In the genomic region with DNA sequence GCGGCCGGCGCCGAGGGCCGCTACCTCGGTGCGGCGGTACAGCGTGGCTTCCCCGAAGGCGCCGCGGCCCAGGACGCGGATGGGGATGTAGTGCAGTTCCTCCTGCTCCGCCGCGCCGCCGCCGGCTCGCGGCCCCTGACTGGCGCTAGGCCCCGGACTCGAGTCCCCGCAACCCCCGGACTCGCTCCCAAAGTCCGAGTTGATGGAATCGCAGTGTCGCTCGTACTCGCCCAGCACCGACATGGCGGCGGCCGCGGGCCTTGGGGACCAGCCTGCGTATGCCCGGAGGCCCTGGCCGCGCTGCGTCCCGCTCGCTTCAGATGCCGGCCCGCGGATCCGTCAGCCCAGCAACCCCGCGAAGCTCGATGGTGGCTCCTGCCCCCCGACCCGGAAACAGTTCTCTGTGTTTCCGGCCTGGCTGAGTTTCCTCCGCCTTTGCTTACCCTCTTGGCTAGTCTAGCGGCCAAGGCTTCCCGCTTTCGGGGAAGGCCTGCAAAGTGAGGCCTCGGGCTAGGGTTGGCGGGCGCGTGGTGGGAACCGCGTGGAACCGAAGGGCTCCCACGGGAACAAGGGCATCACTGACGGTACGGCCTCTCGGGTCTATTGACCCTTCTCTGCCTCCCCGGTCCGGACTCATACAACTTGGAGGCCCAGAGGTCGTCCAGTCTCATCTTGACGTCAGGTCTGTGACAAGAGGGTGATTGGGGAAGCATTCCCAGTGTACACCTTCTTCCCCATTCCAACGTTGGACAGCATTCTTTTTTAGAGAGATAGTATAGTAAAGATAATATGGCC, we compare ENCODE assay signal across 1 cellular context.
TF ChIP-seq lines count a peak whose summit lies in the region.

NEK9 (minus strand) TSS at position 370 of the 795 bp plus-strand sequence; CDS start at position 243, 127 bp downstream.

TF ChIP-seq in K562, 482 proteins besides CTCF, POLR2A, EP300 and RAD21 (continued from another document and continues in another):
- TF ChIP-seq, protein P1, sequence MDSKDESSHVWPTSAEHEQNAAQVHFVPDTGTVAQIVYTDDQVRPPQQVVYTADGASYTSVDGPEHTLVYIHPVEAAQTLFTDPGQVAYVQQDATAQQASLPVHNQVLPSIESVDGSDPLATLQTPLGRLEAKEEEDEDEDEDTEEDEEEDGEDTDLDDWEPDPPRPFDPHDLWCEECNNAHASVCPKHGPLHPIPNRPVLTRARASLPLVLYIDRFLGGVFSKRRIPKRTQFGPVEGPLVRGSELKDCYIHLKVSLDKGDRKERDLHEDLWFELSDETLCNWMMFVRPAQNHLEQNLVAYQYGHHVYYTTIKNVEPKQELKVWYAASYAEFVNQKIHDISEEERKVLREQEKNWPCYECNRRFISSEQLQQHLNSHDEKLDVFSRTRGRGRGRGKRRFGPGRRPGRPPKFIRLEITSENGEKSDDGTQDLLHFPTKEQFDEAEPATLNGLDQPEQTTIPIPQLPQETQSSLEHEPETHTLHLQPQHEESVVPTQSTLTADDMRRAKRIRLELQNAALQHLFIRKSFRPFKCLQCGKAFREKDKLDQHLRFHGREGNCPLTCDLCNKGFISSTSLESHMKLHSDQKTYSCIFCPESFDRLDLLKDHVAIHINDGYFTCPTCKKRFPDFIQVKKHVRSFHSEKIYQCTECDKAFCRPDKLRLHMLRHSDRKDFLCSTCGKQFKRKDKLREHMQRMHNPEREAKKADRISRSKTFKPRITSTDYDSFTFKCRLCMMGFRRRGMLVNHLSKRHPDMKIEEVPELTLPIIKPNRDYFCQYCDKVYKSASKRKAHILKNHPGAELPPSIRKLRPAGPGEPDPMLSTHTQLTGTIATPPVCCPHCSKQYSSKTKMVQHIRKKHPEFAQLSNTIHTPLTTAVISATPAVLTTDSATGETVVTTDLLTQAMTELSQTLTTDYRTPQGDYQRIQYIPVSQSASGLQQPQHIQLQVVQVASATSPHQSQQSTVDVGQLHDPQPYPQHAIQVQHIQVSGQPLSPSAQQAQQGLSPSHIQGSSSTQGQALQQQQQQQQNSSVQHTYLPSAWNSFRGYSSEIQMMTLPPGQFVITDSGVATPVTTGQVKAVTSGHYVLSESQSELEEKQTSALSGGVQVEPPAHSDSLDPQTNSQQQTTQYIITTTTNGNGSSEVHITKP (IDR thresholded peaks at IDR 0.05; ENCODE audit: partially characterized antibody) = peak; percentile 81
- TF ChIP-seq, protein P2, sequence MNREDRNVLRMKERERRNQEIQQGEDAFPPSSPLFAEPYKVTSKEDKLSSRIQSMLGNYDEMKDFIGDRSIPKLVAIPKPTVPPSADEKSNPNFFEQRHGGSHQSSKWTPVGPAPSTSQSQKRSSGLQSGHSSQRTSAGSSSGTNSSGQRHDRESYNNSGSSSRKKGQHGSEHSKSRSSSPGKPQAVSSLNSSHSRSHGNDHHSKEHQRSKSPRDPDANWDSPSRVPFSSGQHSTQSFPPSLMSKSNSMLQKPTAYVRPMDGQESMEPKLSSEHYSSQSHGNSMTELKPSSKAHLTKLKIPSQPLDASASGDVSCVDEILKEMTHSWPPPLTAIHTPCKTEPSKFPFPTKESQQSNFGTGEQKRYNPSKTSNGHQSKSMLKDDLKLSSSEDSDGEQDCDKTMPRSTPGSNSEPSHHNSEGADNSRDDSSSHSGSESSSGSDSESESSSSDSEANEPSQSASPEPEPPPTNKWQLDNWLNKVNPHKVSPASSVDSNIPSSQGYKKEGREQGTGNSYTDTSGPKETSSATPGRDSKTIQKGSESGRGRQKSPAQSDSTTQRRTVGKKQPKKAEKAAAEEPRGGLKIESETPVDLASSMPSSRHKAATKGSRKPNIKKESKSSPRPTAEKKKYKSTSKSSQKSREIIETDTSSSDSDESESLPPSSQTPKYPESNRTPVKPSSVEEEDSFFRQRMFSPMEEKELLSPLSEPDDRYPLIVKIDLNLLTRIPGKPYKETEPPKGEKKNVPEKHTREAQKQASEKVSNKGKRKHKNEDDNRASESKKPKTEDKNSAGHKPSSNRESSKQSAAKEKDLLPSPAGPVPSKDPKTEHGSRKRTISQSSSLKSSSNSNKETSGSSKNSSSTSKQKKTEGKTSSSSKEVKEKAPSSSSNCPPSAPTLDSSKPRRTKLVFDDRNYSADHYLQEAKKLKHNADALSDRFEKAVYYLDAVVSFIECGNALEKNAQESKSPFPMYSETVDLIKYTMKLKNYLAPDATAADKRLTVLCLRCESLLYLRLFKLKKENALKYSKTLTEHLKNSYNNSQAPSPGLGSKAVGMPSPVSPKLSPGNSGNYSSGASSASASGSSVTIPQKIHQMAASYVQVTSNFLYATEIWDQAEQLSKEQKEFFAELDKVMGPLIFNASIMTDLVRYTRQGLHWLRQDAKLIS (CRISPR knock-in tag; IDR thresholded peaks at IDR 0.05) = peak; percentile 43; the same call in 1 of the 2 replicates
- TF ChIP-seq RB1 (IDR thresholded peaks at IDR 0.05; ENCODE audit: low read depth) (peak; percentile 45; the same call in 1 of the 2 replicates), POLR2G (IDR thresholded peaks at IDR 0.05; ENCODE audit: low read depth, low read length) (peak; percentile 98), ELK1 (CRISPR knock-in tag; IDR thresholded peaks at IDR 0.05) (no peak), HLTF (IDR thresholded peaks at IDR 0.05) (0 out of 2 replicates have a peak, but pooled peaks have one; percentile 55), TFAP4 (CRISPR knock-in tag; IDR thresholded peaks at IDR 0.05; ENCODE audit: borderline replicate concordance) (peak; percentile 61), ZNF778 (CRISPR knock-in tag; IDR thresholded peaks at IDR 0.05) (no peak), RUNX1 (IDR thresholded peaks at IDR 0.05; ENCODE audit: low read depth) (no peak), RCOR1 (IDR thresholded peaks at IDR 0.05; ENCODE audit: borderline replicate concordance in 1 of 2, low read depth in 2 of 2, low read length in 2 of 2) (0 out of 4 replicates have a peak, but pooled peaks of 1 of the 2 experiments have one; percentile 2), SOX6 (IDR thresholded peaks at IDR 0.05) (0 out of 2 replicates have a peak, but pooled peaks have one; percentile 16), REST (CRISPR knock-in tag; IDR thresholded peaks at IDR 0.05; ENCODE audit: low read depth) (no peak), MNT (conservative IDR thresholded peaks at IDR 0.05) (peak; percentile 50 to 64), ZFP1 (CRISPR knock-in tag; IDR thresholded peaks at IDR 0.05) (no peak), TAF1 (IDR thresholded peaks at IDR 0.05; ENCODE audit: control insufficient read depth, extremely low read depth, insufficient read depth, low read length, severe bottlenecking) (peak; percentile 82), ZNF696 (CRISPR knock-in tag; conservative IDR thresholded peaks at IDR 0.05) (no peak), LEF1 (IDR thresholded peaks at IDR 0.05) (no peak), PHF8 (IDR thresholded peaks at IDR 0.05; ENCODE audit: borderline replicate concordance, low read length) (peak; percentile 93), CREM (IDR thresholded peaks at IDR 0.05; ENCODE audit: low read depth) (peak; percentile 15; the same call in 1 of the 2 replicates), ESRRA (IDR thresholded peaks at IDR 0.05; ENCODE audit: borderline replicate concordance, low read depth) (peak; percentile 79; the same call in 1 of the 2 replicates), E2F4 (CRISPR knock-in tag; IDR thresholded peaks at IDR 0.05; ENCODE audit: low read depth) (0 out of 2 replicates have a peak, but pooled peaks have one; percentile 22), SAP30 (IDR thresholded peaks at IDR 0.05; ENCODE audit: borderline replicate concordance, insufficient read depth, low read depth, low read length, poor library complexity, severe bottlenecking) (no peak), KDM5B (IDR thresholded peaks at IDR 0.05; ENCODE audit: insufficient replicate concordance, low read depth, low read length) (peak; percentile 79), NFYB (IDR thresholded peaks at IDR 0.05; ENCODE audit: extremely low read depth, insufficient read length) (no peak), FIP1L1 (IDR thresholded peaks at IDR 0.05; ENCODE audit: low read depth, low read length, poor library complexity, severe bottlenecking) (peak; percentile 46), ZNF717 (CRISPR knock-in tag; IDR thresholded peaks at IDR 0.05) (no peak), HNRNPH1 (optimal IDR thresholded peaks at IDR 0.05; ENCODE audit: low read depth, low read length) (no peak), ETV6 (IDR thresholded peaks at IDR 0.05; ENCODE audit: borderline replicate concordance in 1 of 2, low read depth in 2 of 2, low read length in 1 of 2) (0 out of 4 replicates have a peak, but pooled peaks of 1 of the 2 experiments have one; percentile 22), ETV6 (CRISPR knock-in tag; IDR thresholded peaks at IDR 0.05; ENCODE audit: borderline replicate concordance) (no peak), HDAC8 (tag; IDR thresholded peaks at IDR 0.05) (peak; percentile 58; the same call in 1 of the 2 replicates)
- TF ChIP-seq, protein P3, sequence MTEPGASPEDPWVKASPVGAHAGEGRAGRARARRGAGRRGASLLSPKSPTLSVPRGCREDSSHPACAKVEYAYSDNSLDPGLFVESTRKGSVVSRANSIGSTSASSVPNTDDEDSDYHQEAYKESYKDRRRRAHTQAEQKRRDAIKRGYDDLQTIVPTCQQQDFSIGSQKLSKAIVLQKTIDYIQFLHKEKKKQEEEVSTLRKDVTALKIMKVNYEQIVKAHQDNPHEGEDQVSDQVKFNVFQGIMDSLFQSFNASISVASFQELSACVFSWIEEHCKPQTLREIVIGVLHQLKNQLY (CRISPR knock-in tag; conservative IDR thresholded peaks at IDR 0.05) = no peak
